In the genomic region with DNA sequence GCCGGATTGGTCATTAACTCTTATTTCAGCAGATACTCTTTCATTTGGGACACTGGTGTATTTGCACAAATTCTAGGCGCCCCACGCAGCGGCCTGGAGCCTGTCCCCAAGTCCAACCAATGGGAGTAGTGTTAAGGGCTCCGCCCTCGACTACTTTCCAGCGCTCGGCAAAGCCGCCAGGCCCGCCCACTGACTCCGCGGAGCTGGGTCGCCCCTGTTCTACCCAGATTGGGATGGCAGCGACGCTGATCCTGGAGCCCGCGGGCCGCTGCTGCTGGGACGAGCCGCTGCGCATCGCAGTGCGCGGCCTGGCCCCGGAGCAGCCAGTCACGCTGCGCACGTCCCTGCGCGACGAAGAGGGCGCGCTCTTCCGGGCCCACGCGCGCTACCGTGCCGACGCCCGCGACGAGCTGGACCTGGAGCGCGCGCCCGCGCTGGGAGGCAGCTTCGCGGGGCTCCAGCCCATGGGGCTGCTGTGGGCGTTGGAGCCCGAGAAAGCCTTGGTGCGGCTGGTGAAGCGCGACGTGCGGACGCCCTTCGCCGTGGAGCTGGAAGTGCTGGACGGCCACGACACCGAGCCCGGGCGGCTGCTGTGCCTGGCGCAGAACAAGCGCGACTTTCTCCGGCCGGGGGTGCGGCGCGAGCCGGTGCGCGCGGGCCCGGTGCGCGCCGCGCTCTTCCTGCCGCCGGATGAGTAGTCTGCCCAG, we compare ENCODE assay signal across 1 cellular context.
TF ChIP-seq lines count a peak whose summit lies in the region.

A gene with protein sequence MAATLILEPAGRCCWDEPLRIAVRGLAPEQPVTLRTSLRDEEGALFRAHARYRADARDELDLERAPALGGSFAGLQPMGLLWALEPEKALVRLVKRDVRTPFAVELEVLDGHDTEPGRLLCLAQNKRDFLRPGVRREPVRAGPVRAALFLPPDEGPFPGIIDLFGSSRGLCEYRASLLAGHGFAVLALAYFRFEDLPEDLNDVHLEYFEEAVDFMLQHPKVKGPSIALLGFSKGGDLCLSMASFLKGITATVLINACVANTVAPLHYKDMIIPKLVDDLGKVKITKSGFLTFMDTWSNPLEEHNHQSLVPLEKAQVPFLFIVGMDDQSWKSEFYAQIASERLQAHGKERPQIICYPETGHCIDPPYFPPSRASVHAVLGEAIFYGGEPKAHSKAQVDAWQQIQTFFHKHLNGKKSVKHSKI (plus strand): TSS at position 179 of the 707 bp plus-strand sequence. CDS start 55 bp downstream, at position 234.

TF ChIP-seq in GM12878, 131 proteins besides CTCF, POLR2A, EP300 and RAD21 (continued from another document and continues in another):
- TF ChIP-seq, protein P1, sequence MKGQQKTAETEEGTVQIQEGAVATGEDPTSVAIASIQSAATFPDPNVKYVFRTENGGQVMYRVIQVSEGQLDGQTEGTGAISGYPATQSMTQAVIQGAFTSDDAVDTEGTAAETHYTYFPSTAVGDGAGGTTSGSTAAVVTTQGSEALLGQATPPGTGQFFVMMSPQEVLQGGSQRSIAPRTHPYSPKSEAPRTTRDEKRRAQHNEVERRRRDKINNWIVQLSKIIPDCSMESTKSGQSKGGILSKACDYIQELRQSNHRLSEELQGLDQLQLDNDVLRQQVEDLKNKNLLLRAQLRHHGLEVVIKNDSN (IDR thresholded peaks at IDR 0.05; ENCODE audit: borderline replicate concordance, extremely low read length, insufficient read depth, low read depth, low read length) = no peak
- TF ChIP-seq HDAC6 (IDR thresholded peaks at IDR 0.05; ENCODE audit: unreplicated experiment) = peak; percentile 100
- no peak for TF ChIP-seq IRF4 (IDR thresholded peaks at IDR 0.05; ENCODE audit: low read depth, low read length)
- TF ChIP-seq EGR1 (IDR thresholded peaks at IDR 0.05; ENCODE audit: borderline replicate concordance in 1 of 2, low read depth in 2 of 2, low read length in 2 of 2) = no peak
- TF ChIP-seq, protein P2, sequence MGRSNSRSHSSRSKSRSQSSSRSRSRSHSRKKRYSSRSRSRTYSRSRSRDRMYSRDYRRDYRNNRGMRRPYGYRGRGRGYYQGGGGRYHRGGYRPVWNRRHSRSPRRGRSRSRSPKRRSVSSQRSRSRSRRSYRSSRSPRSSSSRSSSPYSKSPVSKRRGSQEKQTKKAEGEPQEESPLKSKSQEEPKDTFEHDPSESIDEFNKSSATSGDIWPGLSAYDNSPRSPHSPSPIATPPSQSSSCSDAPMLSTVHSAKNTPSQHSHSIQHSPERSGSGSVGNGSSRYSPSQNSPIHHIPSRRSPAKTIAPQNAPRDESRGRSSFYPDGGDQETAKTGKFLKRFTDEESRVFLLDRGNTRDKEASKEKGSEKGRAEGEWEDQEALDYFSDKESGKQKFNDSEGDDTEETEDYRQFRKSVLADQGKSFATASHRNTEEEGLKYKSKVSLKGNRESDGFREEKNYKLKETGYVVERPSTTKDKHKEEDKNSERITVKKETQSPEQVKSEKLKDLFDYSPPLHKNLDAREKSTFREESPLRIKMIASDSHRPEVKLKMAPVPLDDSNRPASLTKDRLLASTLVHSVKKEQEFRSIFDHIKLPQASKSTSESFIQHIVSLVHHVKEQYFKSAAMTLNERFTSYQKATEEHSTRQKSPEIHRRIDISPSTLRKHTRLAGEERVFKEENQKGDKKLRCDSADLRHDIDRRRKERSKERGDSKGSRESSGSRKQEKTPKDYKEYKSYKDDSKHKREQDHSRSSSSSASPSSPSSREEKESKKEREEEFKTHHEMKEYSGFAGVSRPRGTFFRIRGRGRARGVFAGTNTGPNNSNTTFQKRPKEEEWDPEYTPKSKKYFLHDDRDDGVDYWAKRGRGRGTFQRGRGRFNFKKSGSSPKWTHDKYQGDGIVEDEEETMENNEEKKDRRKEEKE (IDR thresholded peaks at IDR 0.05) = no peak
- TF ChIP-seq, protein P3, sequence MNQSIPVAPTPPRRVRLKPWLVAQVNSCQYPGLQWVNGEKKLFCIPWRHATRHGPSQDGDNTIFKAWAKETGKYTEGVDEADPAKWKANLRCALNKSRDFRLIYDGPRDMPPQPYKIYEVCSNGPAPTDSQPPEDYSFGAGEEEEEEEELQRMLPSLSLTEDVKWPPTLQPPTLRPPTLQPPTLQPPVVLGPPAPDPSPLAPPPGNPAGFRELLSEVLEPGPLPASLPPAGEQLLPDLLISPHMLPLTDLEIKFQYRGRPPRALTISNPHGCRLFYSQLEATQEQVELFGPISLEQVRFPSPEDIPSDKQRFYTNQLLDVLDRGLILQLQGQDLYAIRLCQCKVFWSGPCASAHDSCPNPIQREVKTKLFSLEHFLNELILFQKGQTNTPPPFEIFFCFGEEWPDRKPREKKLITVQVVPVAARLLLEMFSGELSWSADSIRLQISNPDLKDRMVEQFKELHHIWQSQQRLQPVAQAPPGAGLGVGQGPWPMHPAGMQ (IDR thresholded peaks at IDR 0.05; ENCODE audit: borderline replicate concordance) = no peak
- TF ChIP-seq SRF (IDR thresholded peaks at IDR 0.05; ENCODE audit: low read depth in 2 of 2, low read length in 2 of 2) = no peak
- no peak for TF ChIP-seq STAT1 (conservative IDR thresholded peaks at IDR 0.05)
- TF ChIP-seq, protein P4, sequence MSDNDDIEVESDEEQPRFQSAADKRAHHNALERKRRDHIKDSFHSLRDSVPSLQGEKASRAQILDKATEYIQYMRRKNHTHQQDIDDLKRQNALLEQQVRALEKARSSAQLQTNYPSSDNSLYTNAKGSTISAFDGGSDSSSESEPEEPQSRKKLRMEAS (IDR thresholded peaks at IDR 0.05; ENCODE audit: low read depth, low read length) = peak; percentile 38; the same call in 1 of the 2 replicates
- TF ChIP-seq, protein P5, sequence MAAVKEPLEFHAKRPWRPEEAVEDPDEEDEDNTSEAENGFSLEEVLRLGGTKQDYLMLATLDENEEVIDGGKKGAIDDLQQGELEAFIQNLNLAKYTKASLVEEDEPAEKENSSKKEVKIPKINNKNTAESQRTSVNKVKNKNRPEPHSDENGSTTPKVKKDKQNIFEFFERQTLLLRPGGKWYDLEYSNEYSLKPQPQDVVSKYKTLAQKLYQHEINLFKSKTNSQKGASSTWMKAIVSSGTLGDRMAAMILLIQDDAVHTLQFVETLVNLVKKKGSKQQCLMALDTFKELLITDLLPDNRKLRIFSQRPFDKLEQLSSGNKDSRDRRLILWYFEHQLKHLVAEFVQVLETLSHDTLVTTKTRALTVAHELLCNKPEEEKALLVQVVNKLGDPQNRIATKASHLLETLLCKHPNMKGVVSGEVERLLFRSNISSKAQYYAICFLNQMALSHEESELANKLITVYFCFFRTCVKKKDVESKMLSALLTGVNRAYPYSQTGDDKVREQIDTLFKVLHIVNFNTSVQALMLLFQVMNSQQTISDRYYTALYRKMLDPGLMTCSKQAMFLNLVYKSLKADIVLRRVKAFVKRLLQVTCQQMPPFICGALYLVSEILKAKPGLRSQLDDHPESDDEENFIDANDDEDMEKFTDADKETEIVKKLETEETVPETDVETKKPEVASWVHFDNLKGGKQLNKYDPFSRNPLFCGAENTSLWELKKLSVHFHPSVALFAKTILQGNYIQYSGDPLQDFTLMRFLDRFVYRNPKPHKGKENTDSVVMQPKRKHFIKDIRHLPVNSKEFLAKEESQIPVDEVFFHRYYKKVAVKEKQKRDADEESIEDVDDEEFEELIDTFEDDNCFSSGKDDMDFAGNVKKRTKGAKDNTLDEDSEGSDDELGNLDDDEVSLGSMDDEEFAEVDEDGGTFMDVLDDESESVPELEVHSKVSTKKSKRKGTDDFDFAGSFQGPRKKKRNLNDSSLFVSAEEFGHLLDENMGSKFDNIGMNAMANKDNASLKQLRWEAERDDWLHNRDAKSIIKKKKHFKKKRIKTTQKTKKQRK (IDR thresholded peaks at IDR 0.05; ENCODE audit: low read depth, low read length) = no peak
- 0 out of 2 replicates have a peak, but pooled peaks have one; percentile 15 for TF ChIP-seq NR2F1 (conservative IDR thresholded peaks at IDR 0.05)
- TF ChIP-seq, protein P6, sequence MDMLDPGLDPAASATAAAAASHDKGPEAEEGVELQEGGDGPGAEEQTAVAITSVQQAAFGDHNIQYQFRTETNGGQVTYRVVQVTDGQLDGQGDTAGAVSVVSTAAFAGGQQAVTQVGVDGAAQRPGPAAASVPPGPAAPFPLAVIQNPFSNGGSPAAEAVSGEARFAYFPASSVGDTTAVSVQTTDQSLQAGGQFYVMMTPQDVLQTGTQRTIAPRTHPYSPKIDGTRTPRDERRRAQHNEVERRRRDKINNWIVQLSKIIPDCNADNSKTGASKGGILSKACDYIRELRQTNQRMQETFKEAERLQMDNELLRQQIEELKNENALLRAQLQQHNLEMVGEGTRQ (IDR thresholded peaks at IDR 0.05; ENCODE audit: borderline replicate concordance, low read depth, low read length) = no peak
- TF ChIP-seq TCF7 (IDR thresholded peaks at IDR 0.05; ENCODE audit: borderline replicate concordance) = no peak
- no peak for TF ChIP-seq NR2C2 (IDR thresholded peaks at IDR 0.05; ENCODE audit: borderline replicate concordance, control insufficient read depth, insufficient read length, low read depth)
- TF ChIP-seq RFX5 (IDR thresholded peaks at IDR 0.05; ENCODE audit: low read depth, low read length) = no peak
- no peak for TF ChIP-seq RELA (IDR thresholded peaks at IDR 0.05; ENCODE audit: borderline replicate concordance, partially characterized antibody)
- no peak for TF ChIP-seq MTA3 (IDR thresholded peaks at IDR 0.05; ENCODE audit: borderline replicate concordance, low read length)
- TF ChIP-seq LARP7 (IDR thresholded peaks at IDR 0.05) = peak; percentile 74; the same call in 1 of the 2 replicates
- TF ChIP-seq FOXK2 (IDR thresholded peaks at IDR 0.05) = no peak
- no peak for TF ChIP-seq PAX8 (IDR thresholded peaks at IDR 0.05)
- TF ChIP-seq, protein P7, sequence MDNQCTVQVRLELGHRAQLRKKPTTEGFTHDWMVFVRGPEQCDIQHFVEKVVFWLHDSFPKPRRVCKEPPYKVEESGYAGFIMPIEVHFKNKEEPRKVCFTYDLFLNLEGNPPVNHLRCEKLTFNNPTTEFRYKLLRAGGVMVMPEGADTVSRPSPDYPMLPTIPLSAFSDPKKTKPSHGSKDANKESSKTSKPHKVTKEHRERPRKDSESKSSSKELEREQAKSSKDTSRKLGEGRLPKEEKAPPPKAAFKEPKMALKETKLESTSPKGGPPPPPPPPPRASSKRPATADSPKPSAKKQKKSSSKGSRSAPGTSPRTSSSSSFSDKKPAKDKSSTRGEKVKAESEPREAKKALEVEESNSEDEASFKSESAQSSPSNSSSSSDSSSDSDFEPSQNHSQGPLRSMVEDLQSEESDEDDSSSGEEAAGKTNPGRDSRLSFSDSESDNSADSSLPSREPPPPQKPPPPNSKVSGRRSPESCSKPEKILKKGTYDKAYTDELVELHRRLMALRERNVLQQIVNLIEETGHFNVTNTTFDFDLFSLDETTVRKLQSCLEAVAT (IDR thresholded peaks at IDR 0.05) = no peak
- TF ChIP-seq, protein P8, sequence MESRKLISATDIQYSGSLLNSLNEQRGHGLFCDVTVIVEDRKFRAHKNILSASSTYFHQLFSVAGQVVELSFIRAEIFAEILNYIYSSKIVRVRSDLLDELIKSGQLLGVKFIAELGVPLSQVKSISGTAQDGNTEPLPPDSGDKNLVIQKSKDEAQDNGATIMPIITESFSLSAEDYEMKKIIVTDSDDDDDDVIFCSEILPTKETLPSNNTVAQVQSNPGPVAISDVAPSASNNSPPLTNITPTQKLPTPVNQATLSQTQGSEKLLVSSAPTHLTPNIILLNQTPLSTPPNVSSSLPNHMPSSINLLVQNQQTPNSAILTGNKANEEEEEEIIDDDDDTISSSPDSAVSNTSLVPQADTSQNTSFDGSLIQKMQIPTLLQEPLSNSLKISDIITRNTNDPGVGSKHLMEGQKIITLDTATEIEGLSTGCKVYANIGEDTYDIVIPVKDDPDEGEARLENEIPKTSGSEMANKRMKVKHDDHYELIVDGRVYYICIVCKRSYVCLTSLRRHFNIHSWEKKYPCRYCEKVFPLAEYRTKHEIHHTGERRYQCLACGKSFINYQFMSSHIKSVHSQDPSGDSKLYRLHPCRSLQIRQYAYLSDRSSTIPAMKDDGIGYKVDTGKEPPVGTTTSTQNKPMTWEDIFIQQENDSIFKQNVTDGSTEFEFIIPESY (IDR thresholded peaks at IDR 0.05) = no peak
- no peak for TF ChIP-seq BMI1 (IDR thresholded peaks at IDR 0.05; ENCODE audit: borderline replicate concordance)
- no peak for TF ChIP-seq EZH2 (IDR thresholded peaks at IDR 0.05; ENCODE audit: borderline replicate concordance, control insufficient read depth, low read depth, low read length)
- TF ChIP-seq PAX5 (IDR thresholded peaks at IDR 0.05; ENCODE audit: borderline replicate concordance, low read depth, low read length) = no peak
- no peak for TF ChIP-seq ETV6 (conservative IDR thresholded peaks at IDR 0.05 in 1 of 2, IDR thresholded peaks at IDR 0.05 in 1 of 2; ENCODE audit: borderline replicate concordance in 1 of 2, low read depth in 1 of 2)
- TF ChIP-seq, protein P9, sequence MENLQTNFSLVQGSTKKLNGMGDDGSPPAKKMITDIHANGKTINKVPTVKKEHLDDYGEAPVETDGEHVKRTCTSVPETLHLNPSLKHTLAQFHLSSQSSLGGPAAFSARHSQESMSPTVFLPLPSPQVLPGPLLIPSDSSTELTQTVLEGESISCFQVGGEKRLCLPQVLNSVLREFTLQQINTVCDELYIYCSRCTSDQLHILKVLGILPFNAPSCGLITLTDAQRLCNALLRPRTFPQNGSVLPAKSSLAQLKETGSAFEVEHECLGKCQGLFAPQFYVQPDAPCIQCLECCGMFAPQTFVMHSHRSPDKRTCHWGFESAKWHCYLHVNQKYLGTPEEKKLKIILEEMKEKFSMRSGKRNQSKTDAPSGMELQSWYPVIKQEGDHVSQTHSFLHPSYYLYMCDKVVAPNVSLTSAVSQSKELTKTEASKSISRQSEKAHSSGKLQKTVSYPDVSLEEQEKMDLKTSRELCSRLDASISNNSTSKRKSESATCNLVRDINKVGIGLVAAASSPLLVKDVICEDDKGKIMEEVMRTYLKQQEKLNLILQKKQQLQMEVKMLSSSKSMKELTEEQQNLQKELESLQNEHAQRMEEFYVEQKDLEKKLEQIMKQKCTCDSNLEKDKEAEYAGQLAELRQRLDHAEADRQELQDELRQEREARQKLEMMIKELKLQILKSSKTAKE (IDR thresholded peaks at IDR 0.05; ENCODE audit: low read depth, poor library complexity, severe bottlenecking) = no peak
- TF ChIP-seq, protein P10, sequence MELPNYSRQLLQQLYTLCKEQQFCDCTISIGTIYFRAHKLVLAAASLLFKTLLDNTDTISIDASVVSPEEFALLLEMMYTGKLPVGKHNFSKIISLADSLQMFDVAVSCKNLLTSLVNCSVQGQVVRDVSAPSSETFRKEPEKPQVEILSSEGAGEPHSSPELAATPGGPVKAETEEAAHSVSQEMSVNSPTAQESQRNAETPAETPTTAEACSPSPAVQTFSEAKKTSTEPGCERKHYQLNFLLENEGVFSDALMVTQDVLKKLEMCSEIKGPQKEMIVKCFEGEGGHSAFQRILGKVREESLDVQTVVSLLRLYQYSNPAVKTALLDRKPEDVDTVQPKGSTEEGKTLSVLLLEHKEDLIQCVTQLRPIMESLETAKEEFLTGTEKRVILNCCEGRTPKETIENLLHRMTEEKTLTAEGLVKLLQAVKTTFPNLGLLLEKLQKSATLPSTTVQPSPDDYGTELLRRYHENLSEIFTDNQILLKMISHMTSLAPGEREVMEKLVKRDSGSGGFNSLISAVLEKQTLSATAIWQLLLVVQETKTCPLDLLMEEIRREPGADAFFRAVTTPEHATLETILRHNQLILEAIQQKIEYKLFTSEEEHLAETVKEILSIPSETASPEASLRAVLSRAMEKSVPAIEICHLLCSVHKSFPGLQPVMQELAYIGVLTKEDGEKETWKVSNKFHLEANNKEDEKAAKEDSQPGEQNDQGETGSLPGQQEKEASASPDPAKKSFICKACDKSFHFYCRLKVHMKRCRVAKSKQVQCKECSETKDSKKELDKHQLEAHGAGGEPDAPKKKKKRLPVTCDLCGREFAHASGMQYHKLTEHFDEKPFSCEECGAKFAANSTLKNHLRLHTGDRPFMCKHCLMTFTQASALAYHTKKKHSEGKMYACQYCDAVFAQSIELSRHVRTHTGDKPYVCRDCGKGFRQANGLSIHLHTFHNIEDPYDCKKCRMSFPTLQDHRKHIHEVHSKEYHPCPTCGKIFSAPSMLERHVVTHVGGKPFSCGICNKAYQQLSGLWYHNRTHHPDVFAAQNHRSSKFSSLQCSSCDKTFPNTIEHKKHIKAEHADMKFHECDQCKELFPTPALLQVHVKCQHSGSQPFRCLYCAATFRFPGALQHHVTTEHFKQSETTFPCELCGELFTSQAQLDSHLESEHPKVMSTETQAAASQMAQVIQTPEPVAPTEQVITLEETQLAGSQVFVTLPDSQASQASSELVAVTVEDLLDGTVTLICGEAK (IDR thresholded peaks at IDR 0.05; ENCODE audit: borderline replicate concordance) = no peak
- TF ChIP-seq RB1 (IDR thresholded peaks at IDR 0.05; ENCODE audit: borderline replicate concordance) = no peak
